ENCODE assay signal across 8 cellular contexts in genomic region chr17:74203439-74204240, GRCh38. TPM values are rescaled to one million over a fixed set of nuclear protein-coding genes. Genes with fewer than 3 reads are reported as not detected.
A peak's percentile ranks its signal among the peaks of the same experiment; 100 is the strongest.
DNase-seq lines count a peak whose midpoint lies in the region; ATAC-seq and TF ChIP-seq lines count a peak whose summit lies in the region.

TSS of gene RPL38 (plus strand) at chr17:74203678. CDS start at chr17:74203956, 278 bp downstream.

- TF ChIP-seq CTCF in coronary artery (IDR thresholded peaks at IDR 0.05): peak; percentile 89

- intact Hi-C loops in activated CD4-positive, alpha-beta T cell treated with anti-CD3 and anti-CD28 coated beads, Interleukin-2, amount 10 ng/mL, durations not matched to agents 24 days and 14 days (cut with micrococcal nuclease): loop anchor here (2.0 kb wide), 1 partner anchor 971 kb away; a partner anchor contains a TSS
- intact Hi-C loops in left colon (cut with DNase I, micrococcal nuclease): no loop called here

- ATAC-seq in GM19035 (IDR thresholded peaks at IDR 0.05; ENCODE audit: unreplicated experiment): peak; percentile 81
- peak; percentile 72 for ATAC-seq in HG03442 (IDR thresholded peaks at IDR 0.05; ENCODE audit: unreplicated experiment)
- peak; percentile 90 for ATAC-seq in left colon

- no peaks in the 10 kb centered on the region for H3K9me3 Mint-ChIP-seq in activated CD4-positive, alpha-beta T cell treated with anti-CD3 and anti-CD28 coated beads, Interleukin-2, amount 10 ng/mL, durations not matched to agents 24 days and 14 days

- H3K27ac Mint-ChIP-seq in activated CD4-positive, alpha-beta T cell treated with anti-CD3 and anti-CD28 coated beads, Interleukin-2, amount 10 ng/mL, durations not matched to agents 24 days and 14 days: peak within 1 kb of the TSS; percentile 95

- H3K4me3 Mint-ChIP-seq in activated CD4-positive, alpha-beta T cell treated with anti-CD3 and anti-CD28 coated beads, Interleukin-2, amount 10 ng/mL, durations not matched to agents 24 days and 14 days: peak within 1 kb of the TSS; percentile 94

- peak; percentile 96 to 98 for DNase-seq in AML-193 (lab: John Stamatoyannopoulos, UW)
- DNase-seq in NCI-H526 (lab: John Stamatoyannopoulos, UW): peak; percentile 95 to 98
- DNase-seq in activated CD4-positive, alpha-beta T cell treated with anti-CD3 and anti-CD28 coated beads, Interleukin-2, amount 10 ng/mL, durations not matched to agents 24 days and 14 days: peak; percentile 98
- peak; percentile 94 for DNase-seq in coronary artery (ENCODE audit: low spot score)
- DNase-seq in left colon: peak; percentile 96 to 97
- DNase-seq in stimulated activated CD4-positive, alpha-beta T cell treated with anti-CD3 and anti-CD28 coated beads, Interleukin-1b, Interleukin-23, amount 100 ng/mL, for 48 hours: peak; percentile 96

- peak within 1 kb of the TSS; percentile 67 to 75 for H3K27ac ChIP-seq in coronary artery

- H3K4me3 ChIP-seq in coronary artery: peak within 1 kb of the TSS; percentile 74

- H3K36me3 Mint-ChIP-seq in activated CD4-positive, alpha-beta T cell treated with anti-CD3 and anti-CD28 coated beads, Interleukin-2, amount 10 ng/mL, durations not matched to agents 24 days and 14 days (ENCODE audit: low read depth): peaks cover 41% of the 10 kb centered on the region

- H3K4me1 Mint-ChIP-seq in activated CD4-positive, alpha-beta T cell treated with anti-CD3 and anti-CD28 coated beads, Interleukin-2, amount 10 ng/mL, durations not matched to agents 24 days and 14 days: peaks cover 36% of the 10 kb centered on the region

- H3K27me3 Mint-ChIP-seq in activated CD4-positive, alpha-beta T cell treated with anti-CD3 and anti-CD28 coated beads, Interleukin-2, amount 10 ng/mL, durations not matched to agents 24 days and 14 days: peaks cover 15% of the 10 kb centered on the region

RNA-seq across cellular contexts. Expression of gene RPL38, which starts in this region (rescaled TPM):
- 1,176 and 1,244 TPM in 2 replicates for total RNA-seq in activated CD4-positive, alpha-beta T cell treated with anti-CD3 and anti-CD28 coated beads, Interleukin-2, amount 10 ng/mL, durations not matched to agents 24 days and 14 days
- 100 to 1,000 TPM; 629 to 677 TPM for total RNA-seq in left colon

Comparison
In these comparisons a context has a peak if more than half of its experiments do, and no peak if none do; other contexts are left out.
1. Peak in every context shown above with its lines: DNase-seq, ATAC-seq, H3K4me3 ChIP-seq and H3K27ac ChIP-seq.